12 cellular contexts compared by ENCODE assay signal in genomic region chr5:172334196-172334595, GRCh38. TPM values are rescaled to one million over a fixed set of nuclear protein-coding genes. Genes with fewer than 3 reads are reported as not detected.
A peak's percentile ranks its signal among the peaks of the same experiment; 100 is the strongest.
DNase-seq lines count a peak whose midpoint lies in the region; ATAC-seq and TF ChIP-seq lines count a peak whose summit lies in the region.
"Had no signal": no experiment of that assay in that cellular context is flagged by ENCODE, and none has a peak within 500 bp of the region (broad histone marks: within the 10 kb centered on the region; RNA-seq: fewer than 3 reads in every experiment).

No MANE protein-coding gene starts in this region.

- no peak overlapping the region for H3K27ac ChIP-seq in PC-9
- H3K27ac ChIP-seq: ascending aorta, heart right ventricle, parathyroid adenoma had no signal

- H2AFZ ChIP-seq in PC-9, result no peak overlapping the region
- H2AFZ ChIP-seq: parathyroid adenoma had no signal

- POLR2A ChIA-PET in PC-9 (lab: Charles Lee; ENCODE audit: unreplicated experiment), result interaction anchor here (0.6 kb wide), 1 partner anchor 19 kb away, joined by 3 read pairs; no protein-coding TSS in a partner anchor

- intact Hi-C loops in PC-9 (cut with micrococcal nuclease; ENCODE audit: unreplicated experiment), result no loop called here

- CTCF ChIA-PET in PC-9 (lab: Charles Lee), result no interaction called here

- H3K36me3 ChIP-seq in BE2C, result no peaks in the 10 kb centered on the region
- H3K36me3 ChIP-seq in PC-9 (ENCODE audit: low read depth), result no peaks in the 10 kb centered on the region

- H3F3A ChIP-seq in PC-9 (ENCODE audit: insufficient read depth, low read depth), result no peaks in the 10 kb centered on the region

- BruUV-seq in PC-9 (replicated peaks; lab: Mats Ljungman, UMichigan), result TSS peak; percentile 7

- ATAC-seq in GM19455 (IDR thresholded peaks at IDR 0.05; ENCODE audit: unreplicated experiment), result no peak
- ATAC-seq: heart right ventricle had no signal

- no peaks in the 10 kb centered on the region for H4K20me1 ChIP-seq in PC-9 (ENCODE audit: insufficient read depth)

- DNase-seq in BE2C (peak; percentile 54), GM13977 (ENCODE audit: low spot score) (no peak), PC-9 (no peak), fibroblast of pulmonary artery (ENCODE audit: low read depth) (no peak), NOMO-1 (lab: John Stamatoyannopoulos, UW; ENCODE audit: unreplicated experiment in 2 of 2) (no peak), D341Med (ENCODE audit: low spot score) (no peak), GOT3 (lab: John Stamatoyannopoulos, UW) (no peak)
- DNase-seq: CD4-positive, alpha-beta memory T cell; heart right ventricle had no signal

- H3K4me2 ChIP-seq in PC-9, result no peak overlapping the region

- peak; percentile 55 for TF ChIP-seq CTCF in BE2C (IDR thresholded peaks at IDR 0.05; ENCODE audit: low read depth, low read length)
- TF ChIP-seq CTCF in GM13977 (IDR thresholded peaks at IDR 0.05; ENCODE audit: extremely low read depth, insufficient read depth, missing control alignments), result peak; percentile 34
- no peak; the same call in 1 of the 2 replicates for TF ChIP-seq CTCF in PC-9 (conservative IDR thresholded peaks at IDR 0.05)
- peak; percentile 8 for TF ChIP-seq CTCF in fibroblast of pulmonary artery (IDR thresholded peaks at IDR 0.05; ENCODE audit: low read length, missing control alignments)

- H3K9me3 ChIP-seq in BE2C (no peaks in the 10 kb centered on the region), PC-9 (ENCODE audit: insufficient read depth, low read depth) (no peaks in the 10 kb centered on the region)
- H3K9me3 ChIP-seq: ascending aorta, heart right ventricle had no signal

- H3K4me1 ChIP-seq in BE2C (peaks cover 7% of the 10 kb centered on the region), PC-9 (replicated peaks; ENCODE audit: insufficient read depth) (no peaks in the 10 kb centered on the region)
- H3K4me1 ChIP-seq: ascending aorta, heart right ventricle, parathyroid adenoma had no signal

- no peaks in the 10 kb centered on the region for H3K9me2 ChIP-seq in PC-9 (ENCODE audit: insufficient read depth)

- H3K27me3 ChIP-seq in BE2C (no peaks in the 10 kb centered on the region), PC-9 (ENCODE audit: insufficient read depth, low read depth) (no peaks in the 10 kb centered on the region)
- H3K27me3 ChIP-seq: ascending aorta, heart right ventricle had no signal

- no peaks in the 10 kb centered on the region for H3K79me2 ChIP-seq in PC-9 (ENCODE audit: low read depth)
- H3K79me2 ChIP-seq: parathyroid adenoma had no signal

- in situ Hi-C loops in GM13977 (cut with MboI; ENCODE audit: low pct_unique_long_range_greater_than_20kb, low sequenced_read_pairs, unreplicated experiment), result no loop called here

- H3K4me3 ChIP-seq in BE2C (ENCODE audit: low read depth, low read length), result no peak overlapping the region
- no peak overlapping the region for H3K4me3 ChIP-seq in PC-9
- H3K4me3 ChIP-seq in fibroblast of pulmonary artery (replicated peaks; ENCODE audit: low read depth, low read length), result no peak overlapping the region
- H3K4me3 ChIP-seq: ascending aorta, heart right ventricle had no signal

RNA-seq across cellular contexts. Expression of gene UBTD2, which starts 50.6 kb away (rescaled TPM):
- 22.3 TPM for polyA plus RNA-seq in BE2C (2012; ENCODE audit: insufficient read depth, insufficient read length, low read depth)
- total RNA-seq in PC-9 (2021), result 16.4 and 21.7 TPM in 2 replicates
